Comparison of ENCODE assay signal across 13 cellular contexts in genomic region chr13:77776704-77777103, GRCh38.
DNase-seq lines count a peak whose midpoint lies in the region; ATAC-seq lines count a peak whose summit lies in the region.
"Had no signal": no experiment of that assay in that cellular context is flagged by ENCODE, and none has a peak within 500 bp of the region (broad histone marks: within the 10 kb centered on the region; RNA-seq: fewer than 3 reads in every experiment).

No MANE protein-coding gene starts in this region.

- no peak for ATAC-seq in GM21515 (IDR thresholded peaks at IDR 0.05; ENCODE audit: unreplicated experiment)
- ATAC-seq: A549, GM23338 had no signal

- DNase-seq in DMS53 (lab: John Stamatoyannopoulos, UW) (peak; percentile 1), DMS53 treated with DMSO at 0.1 percent for 48 hours (lab: John Stamatoyannopoulos, UW; ENCODE audit: unreplicated experiment) (no peak), LHCN-M2 (ENCODE audit: low read depth) (peak; percentile 11), SK-MEL-5 (ENCODE audit: low read depth, low spot score) (peak; percentile 53), left kidney (ENCODE audit: low read depth, low spot score) (peak; percentile 15), OCI-M2 (lab: John Stamatoyannopoulos, UW; ENCODE audit: unreplicated experiment) (no peak), hypothalamus (lab: John Stamatoyannopoulos, UW) (no peak)
- DNase-seq: Calu3; CD4-positive, alpha-beta memory T cell; HCEC 1CT had no signal

- in situ Hi-C loops in SK-MEL-5 (cut with HindIII; ENCODE audit: low pct_unique_long_range_greater_than_20kb, low sequenced_read_pairs) = no loop called here

Comparison
In these comparisons a context has a peak if more than half of its experiments do, and no peak if none do; other contexts are left out.
1. DNase-seq: peak in DMS53 (single experiment), LHCN-M2 (single experiment), SK-MEL-5 (single experiment) and left kidney (single experiment); none in DMS53 treated with DMSO at 0.1 percent for 48 hours (single experiment), OCI-M2 (single experiment) and hypothalamus (0 of 51).